ENCODE assay signal across 23 cellular contexts in the genomic region with DNA sequence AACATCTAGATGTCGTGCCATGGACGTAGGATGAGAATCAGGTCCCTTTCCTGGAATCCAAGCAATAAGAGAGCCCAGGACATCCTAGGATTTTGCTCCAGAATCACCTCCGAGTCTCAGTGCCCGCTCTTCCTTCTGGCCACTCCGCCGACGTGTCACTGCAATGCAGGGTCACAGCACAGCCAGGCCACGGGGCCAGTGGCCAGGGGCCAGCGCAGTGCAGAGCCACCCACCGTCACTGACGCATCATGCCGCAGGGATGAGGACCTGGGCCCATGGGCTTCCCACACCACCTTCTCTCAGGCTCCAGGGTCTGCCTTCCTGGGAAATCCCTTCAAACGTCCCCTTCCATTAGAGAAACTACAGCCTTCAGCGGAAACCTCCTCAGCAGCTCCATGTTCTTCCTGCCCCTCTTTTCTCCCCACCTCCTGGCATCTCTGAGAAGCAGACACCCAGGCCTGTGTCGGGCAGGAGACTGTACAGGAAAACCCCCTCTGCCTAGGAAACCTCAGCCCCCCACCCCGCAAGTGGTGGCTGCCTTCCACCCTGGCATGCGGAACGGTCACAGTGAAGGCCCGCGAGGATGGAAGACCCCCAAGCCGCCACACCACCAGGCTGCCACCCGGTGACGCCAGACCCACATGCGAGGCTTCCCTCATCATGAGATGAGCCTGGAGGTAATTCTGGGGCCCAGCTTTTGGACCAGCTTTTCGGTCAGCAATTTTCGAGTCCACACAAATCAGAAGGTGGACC.
"Had no signal": no experiment of that assay in that cellular context is flagged by ENCODE, and none has a peak within 500 bp of the region (broad histone marks: within the 10 kb centered on the region; RNA-seq: fewer than 3 reads in every experiment).

No MANE protein-coding gene starts in this region.

- H3K27me3 ChIP-seq: dorsolateral prefrontal cortex, hepatocyte, neutrophil, sigmoid colon, testis had no signal

- H3K9ac ChIP-seq: parathyroid adenoma had no signal

- H3K27ac Mint-ChIP-seq: memory B cell; natural killer cell; progenitor cell of endocrine pancreas; stimulated activated memory B cell treated with anti-CD40 and anti-IgM and Interleukin-4, amounts not matched to agents 10 μg/mL and 1 μg/mL and 100 μg/mL, for 72 hours; type B pancreatic cell had no signal

- H3K79me2 ChIP-seq: hepatocyte had no signal

- H3K27ac ChIP-seq: epithelial cell of prostate, gastrocnemius medialis, hepatocyte, neutrophil, parathyroid adenoma, sigmoid colon, testis, tibial artery had no signal

- H3K9me3 Mint-ChIP-seq: natural killer cell, type B pancreatic cell had no signal

- H3K4me2 ChIP-seq: hepatocyte had no signal

- H3K36me3 ChIP-seq: gastrocnemius medialis, neutrophil, sigmoid colon, tibial artery had no signal

- ATAC-seq: esophagus mucosa; gastrocnemius medialis; left colon; natural killer cell; stimulated activated memory B cell treated with anti-CD40 and anti-IgM and Interleukin-4, amounts not matched to agents 10 μg/mL and 1 μg/mL and 100 μg/mL, for 72 hours; stimulated activated naive CD8-positive, alpha-beta T cell treated with anti-CD3 and anti-CD28 coated beads, Interleukin-15, Interleukin-2, amounts not matched to agents 100 U/mL and 50 U/mL, for 24 hours had no signal

- H3K4me3 ChIP-seq: dorsolateral prefrontal cortex, gastrocnemius medialis, hepatocyte, lung, sigmoid colon, testis, tibial artery had no signal

- DNase-seq: cerebellar nuclear complex; effector CD4-positive, alpha-beta T cell; foreskin fibroblast; gastrocnemius medialis; left colon; natural killer cell; sigmoid colon; stimulated activated CD4-positive, alpha-beta T cell treated with anti-CD3 and anti-CD28 coated beads, Interleukin-4, amount 100 ng/mL, for 4 hours; stimulated activated naive CD8-positive, alpha-beta T cell treated with anti-CD3 and anti-CD28 coated beads, Interleukin-15, Interleukin-2, amounts not matched to agents 100 U/mL and 50 U/mL, for 24 hours; substantia nigra; testis; tibial artery had no signal

- H2AFZ ChIP-seq: hepatocyte, parathyroid adenoma had no signal

- H3K36me3 Mint-ChIP-seq: natural killer cell; stimulated activated memory B cell treated with anti-CD40 and anti-IgM and Interleukin-4, amounts not matched to agents 10 μg/mL and 1 μg/mL and 100 μg/mL, for 72 hours; type B pancreatic cell had no signal

- H3K4me1 ChIP-seq: gastrocnemius medialis, parathyroid adenoma, testis, tibial artery had no signal

- H3K4me3 Mint-ChIP-seq: memory B cell; natural killer cell; stimulated activated memory B cell treated with anti-CD40 and anti-IgM and Interleukin-4, amounts not matched to agents 10 μg/mL and 1 μg/mL and 100 μg/mL, for 72 hours; type B pancreatic cell had no signal

- H3K9me3 ChIP-seq: gastrocnemius medialis, neutrophil, sigmoid colon, testis, tibial artery had no signal
